In genomic region chr2:201643216-201643651, GRCh38 we compare ENCODE assay signal across 8 cellular contexts. TPM values are rescaled to one million over a fixed set of nuclear protein-coding genes. Genes with fewer than 3 reads are reported as not detected.
A peak's percentile ranks its signal among the peaks of the same experiment; 100 is the strongest.
DNase-seq lines count a peak whose midpoint lies in the region; ATAC-seq and TF ChIP-seq lines count a peak whose summit lies in the region.

TMEM237 (minus strand) TSS chr2:201643503; CDS start chr2:201643400, 103 bp downstream.

- H3K9me3 Mint-ChIP-seq in stimulated activated memory B cell treated with anti-CD40 and anti-IgM and Interleukin-4, amounts not matched to agents 10 μg/mL and 1 μg/mL and 100 μg/mL, for 72 hours, result no peaks in the 10 kb centered on the region

- ATAC-seq in GM19452 (IDR thresholded peaks at IDR 0.05; ENCODE audit: unreplicated experiment) (peak; percentile 32), HG03521 (IDR thresholded peaks at IDR 0.05; ENCODE audit: unreplicated experiment) (peak; percentile 35), lower lobe of right lung (peak; percentile 79 to 82)
- ATAC-seq in stimulated activated memory B cell treated with anti-CD40 and anti-IgM and Interleukin-4, amounts not matched to agents 10 μg/mL and 1 μg/mL and 100 μg/mL, for 72 hours, result peak; percentile 77

- no peaks in the 10 kb centered on the region for H3K36me3 ChIP-seq in lower lobe of right lung

- DNase-seq in D341Med (ENCODE audit: low spot score) (peak; percentile 73), T-helper 22 cell (ENCODE audit: low read depth) (peak; percentile 30), dorsolateral prefrontal cortex (peak in 7 of 10 donors; percentile 29 to 75 (median 54)), lower lobe of right lung (peak; percentile 68), NCI-H2107 (lab: John Stamatoyannopoulos, UW) (no peak)

- no peaks in the 10 kb centered on the region for H3K9me3 ChIP-seq in lower lobe of right lung

- intact Hi-C loops in dorsolateral prefrontal cortex (cut with DNase I) (loop anchor here (2.0 to 5.0 kb wide), 2 partner anchors 139 to 192 kb away; partner anchors contain the start of genes STRADB (in 2 of the 2), TRAK2 (in 2 of the 2) and ALS2 (in 1 of the 2)), lower lobe of right lung (cut with DNase I) (no loop called here)

- H3K27me3 ChIP-seq in dorsolateral prefrontal cortex, result no peaks in the 10 kb centered on the region
- H3K27me3 ChIP-seq in lower lobe of right lung (ENCODE audit: low read depth), result no peaks in the 10 kb centered on the region

- H3K36me3 Mint-ChIP-seq in stimulated activated memory B cell treated with anti-CD40 and anti-IgM and Interleukin-4, amounts not matched to agents 10 μg/mL and 1 μg/mL and 100 μg/mL, for 72 hours, result no peaks in the 10 kb centered on the region

- TF ChIP-seq CTCF in dorsolateral prefrontal cortex (IDR thresholded peaks at IDR 0.05 in 54 of 56, conservative IDR thresholded peaks at IDR 0.05 in 2 of 56; ENCODE audit: low read depth in 1 of 56, partially characterized antibody in 56 of 56) (peak in 4 of 56 donors; percentile 2 to 14 (median 6)), lower lobe of right lung (IDR thresholded peaks at IDR 0.05) (peak; percentile 9)

- H3K4me3 Mint-ChIP-seq in stimulated activated memory B cell treated with anti-CD40 and anti-IgM and Interleukin-4, amounts not matched to agents 10 μg/mL and 1 μg/mL and 100 μg/mL, for 72 hours, result peak within 1 kb of the TSS; percentile 93

- H3K4me1 Mint-ChIP-seq in stimulated activated memory B cell treated with anti-CD40 and anti-IgM and Interleukin-4, amounts not matched to agents 10 μg/mL and 1 μg/mL and 100 μg/mL, for 72 hours, result peaks cover 13% of the 10 kb centered on the region

- H3K27ac ChIP-seq in dorsolateral prefrontal cortex, result peak within 1 kb of the TSS; percentile 48 to 98 (median 93)
- H3K27ac ChIP-seq in lower lobe of right lung, result peak within 1 kb of the TSS; percentile 94

- H3K4me1 ChIP-seq in lower lobe of right lung, result peaks cover 17% of the 10 kb centered on the region

- no peaks in the 10 kb centered on the region for H3K27me3 Mint-ChIP-seq in stimulated activated memory B cell treated with anti-CD40 and anti-IgM and Interleukin-4, amounts not matched to agents 10 μg/mL and 1 μg/mL and 100 μg/mL, for 72 hours

- H3K27ac Mint-ChIP-seq in stimulated activated memory B cell treated with anti-CD40 and anti-IgM and Interleukin-4, amounts not matched to agents 10 μg/mL and 1 μg/mL and 100 μg/mL, for 72 hours, result peak within 1 kb of the TSS; percentile 93

- H3K4me3 ChIP-seq in dorsolateral prefrontal cortex (peak within 1 kb of the TSS; percentile 63 to 97 (median 88)), lower lobe of right lung (peak within 1 kb of the TSS; percentile 91)

RNA-seq across cellular contexts. Expression of gene TMEM237, which starts in this region (rescaled TPM):
- total RNA-seq in dorsolateral prefrontal cortex (10 to 100 TPM; 20.1 to 43.4 (median 32.5) TPM), lower lobe of right lung (13.9 TPM)
